19 cellular contexts compared by ENCODE assay signal in the genomic region with DNA sequence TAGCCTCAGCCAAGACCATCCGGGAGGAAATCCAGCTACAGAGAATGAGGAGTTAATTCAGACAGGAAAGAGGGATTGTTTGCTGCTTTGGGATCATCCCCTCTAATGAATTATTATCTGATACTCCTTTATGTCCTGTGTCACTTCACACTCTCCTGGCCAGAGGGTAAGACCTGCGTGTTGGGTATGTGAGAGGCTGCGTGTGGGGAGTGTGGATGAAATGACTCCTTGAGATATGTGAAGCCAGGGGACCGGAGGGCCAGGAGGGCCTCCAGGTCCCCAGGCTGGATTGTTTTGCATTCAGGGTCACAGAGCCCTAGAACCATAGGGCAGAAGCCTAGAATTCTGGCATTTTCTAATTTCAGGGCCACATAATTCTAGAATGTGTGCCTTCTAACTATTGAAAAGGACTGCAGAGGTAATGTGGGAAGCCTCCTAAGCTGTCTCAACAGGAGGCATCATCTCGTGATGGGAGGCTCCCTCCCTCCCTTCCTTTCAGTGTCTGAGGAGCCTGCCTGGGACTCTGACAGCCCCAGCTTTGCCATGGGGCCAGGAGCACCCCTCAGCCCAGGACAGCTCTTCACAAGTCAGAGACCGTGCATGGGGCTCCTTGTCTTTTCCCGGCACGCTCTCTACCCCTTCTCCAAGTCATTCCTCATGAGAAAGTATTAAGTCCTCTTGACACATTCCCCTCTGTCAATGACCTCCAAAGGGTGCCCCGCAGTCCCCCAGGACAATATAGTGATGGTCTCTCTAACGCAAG. TPM values are rescaled to one million over a fixed set of nuclear protein-coding genes. Genes with fewer than 3 reads are reported as not detected.
A peak's percentile ranks its signal among the peaks of the same experiment; 100 is the strongest.
DNase-seq lines count a peak whose midpoint lies in the region; ATAC-seq and TF ChIP-seq lines count a peak whose summit lies in the region.
"Had no signal": no experiment of that assay in that cellular context is flagged by ENCODE, and none has a peak within 500 bp of the region (broad histone marks: within the 10 kb centered on the region; RNA-seq: fewer than 3 reads in every experiment).

No MANE protein-coding gene starts in this region.

- peaks cover 12% of the 10 kb centered on the region for H3K4me1 ChIP-seq in BE2C

- intact Hi-C loops in dorsolateral prefrontal cortex (cut with DNase I) (loop anchor here in 1 of 2 donors (5.0 kb wide), 1 partner anchor 297 kb away; a partner anchor contains a TSS), sciatic nerve (cut with DNase I) (loop anchor here (10.0 kb wide), 3 partner anchors 99 to 309 kb away; no protein-coding TSS in a partner anchor)

- no peak overlapping the region for H3K4me3 ChIP-seq in BE2C (ENCODE audit: low read depth, low read length)
- no peak overlapping the region for H3K4me3 ChIP-seq in dorsolateral prefrontal cortex
- H3K4me3 ChIP-seq: BLaER1, GM23338 had no signal

- no peaks in the 10 kb centered on the region for H3K36me3 ChIP-seq in BE2C
- H3K36me3 ChIP-seq: BLaER1 had no signal

- H3K27me3 ChIP-seq in BE2C (peaks cover 6% of the 10 kb centered on the region), dorsolateral prefrontal cortex (peaks cover 0 to 17% (median 0%) of the 10 kb centered on the region in 45 donors)

- H3K9me3 ChIP-seq in BE2C = no peaks in the 10 kb centered on the region

- H3K27ac ChIP-seq in dorsolateral prefrontal cortex = no peak overlapping the region
- H3K27ac ChIP-seq: BLaER1 had no signal

- TF ChIP-seq CTCF in BE2C (IDR thresholded peaks at IDR 0.05; ENCODE audit: low read depth, low read length) = no peak
- TF ChIP-seq CTCF in dorsolateral prefrontal cortex (IDR thresholded peaks at IDR 0.05 in 54 of 56, conservative IDR thresholded peaks at IDR 0.05 in 2 of 56; ENCODE audit: low read depth in 1 of 56, partially characterized antibody in 56 of 56) = no peak

- peak; percentile 16 for DNase-seq in activated CD4-positive, CD25-positive, alpha-beta regulatory T cell treated with anti-CD3 and anti-CD28 coated beads, Interleukin-2, amount 50 U/mL, for 72 hours
- peak; percentile 3 for DNase-seq in BE2C
- DNase-seq in dorsolateral prefrontal cortex = peak in 6 of 10 donors; percentile 7 to 33 (median 13)
- peak; percentile 31 for DNase-seq in sciatic nerve (ENCODE audit: low spot score)
- no peak for DNase-seq in NCI-H226
- DNase-seq: 8988T, GF-D8, KBM-7, NCI-H1417 treated with DMSO at 0.1 percent for 48 hours, NCI-H1930, NCI-H446, NCI-H69, SHP77 treated with DMSO at 0.1 percent for 48 hours had no signal

- no peak for ATAC-seq in activated CD4-positive, CD25-positive, alpha-beta regulatory T cell treated with anti-CD3 and anti-CD28 coated beads, Interleukin-2, amount 50 U/mL, for 24 hours
- ATAC-seq in sciatic nerve = no peak
- ATAC-seq in GM19023 (IDR thresholded peaks at IDR 0.05; ENCODE audit: unreplicated experiment) = no peak
- ATAC-seq in HG03045 (IDR thresholded peaks at IDR 0.05; ENCODE audit: unreplicated experiment) = no peak
- ATAC-seq: GM23338 had no signal

RNA-seq across cellular contexts. Expression of a gene that starts 3.7 kb away (rescaled TPM):
- 47.4 TPM for polyA plus RNA-seq in BE2C (2012; ENCODE audit: insufficient read depth, insufficient read length, low read depth)
- total RNA-seq in dorsolateral prefrontal cortex = 1 to 10 TPM in 115 of 120 experiments, under 1 TPM in 5; 0.54 to 5.1 (median 2.3) TPM
- total RNA-seq in sciatic nerve = 0.31 TPM
- total RNA-seq: Daoy had no signal
